Comparison of ENCODE assay signal across 1 cellular context in the genomic region with DNA sequence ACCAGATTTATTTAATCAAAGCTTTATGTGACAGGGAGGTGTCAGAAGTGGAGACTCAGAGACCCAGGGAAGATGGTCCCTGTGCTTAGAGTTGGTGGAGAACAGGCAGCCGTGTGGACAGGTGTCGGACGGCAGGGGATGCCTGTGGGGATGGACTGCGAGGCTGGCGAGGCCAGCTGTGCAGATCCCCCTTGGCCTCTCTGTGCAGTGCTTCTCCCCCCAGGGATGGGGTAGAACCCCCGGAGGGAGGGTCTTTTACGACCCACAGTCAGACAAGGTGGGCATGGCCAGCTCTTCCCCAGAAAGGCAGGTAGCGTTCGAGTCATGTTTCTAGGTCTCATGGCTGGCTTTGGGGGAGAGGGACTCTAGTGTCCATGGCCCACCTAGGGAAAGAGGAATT.
TF ChIP-seq lines count a peak whose summit lies in the region.

No MANE protein-coding gene starts in this region.

TF ChIP-seq in HepG2, 621 proteins besides CTCF, POLR2A, EP300 and RAD21:
- TF ChIP-seq CC2D1A (CRISPR knock-in tag; IDR thresholded peaks at IDR 0.05) (no peak), ZNF768 (CRISPR knock-in tag; IDR thresholded peaks at IDR 0.05) (peak; percentile 46; the same call in 1 of the 2 replicates)
